ENCODE assay signal across 10 cellular contexts in genomic region chr15:61226313-61227250, GRCh38. TPM values are rescaled to one million over a fixed set of nuclear protein-coding genes. Genes with fewer than 3 reads are reported as not detected.
DNase-seq lines count a peak whose midpoint lies in the region; ATAC-seq and FAIRE-seq lines count a peak whose summit lies in the region.
"Had no signal": no experiment of that assay in that cellular context is flagged by ENCODE, and none has a peak within 500 bp of the region (broad histone marks: within the 10 kb centered on the region; RNA-seq: fewer than 3 reads in every experiment).

No MANE protein-coding gene starts in this region.

- no peaks in the 10 kb centered on the region for H3K9me3 Mint-ChIP-seq in activated T-cell treated with anti-CD3 and anti-CD28 coated beads, Interleukin-2, amount 50 U/mL, for 72 hours
- H3K9me3 Mint-ChIP-seq: CD8-positive, alpha-beta T cell had no signal

- no peak overlapping the region for H3K27ac Mint-ChIP-seq in activated T-cell treated with anti-CD3 and anti-CD28 coated beads, Interleukin-2, amount 50 U/mL, for 72 hours
- H3K27ac Mint-ChIP-seq: CD8-positive, alpha-beta T cell had no signal

- H3K36me3 Mint-ChIP-seq in activated T-cell treated with anti-CD3 and anti-CD28 coated beads, Interleukin-2, amount 50 U/mL, for 72 hours (ENCODE audit: insufficient read depth in 2 of 2) = no peaks in the 10 kb centered on the region
- H3K36me3 Mint-ChIP-seq: CD8-positive, alpha-beta T cell had no signal

- peaks cover 75% of the 10 kb centered on the region for H3K27me3 Mint-ChIP-seq in activated T-cell treated with anti-CD3 and anti-CD28 coated beads, Interleukin-2, amount 50 U/mL, for 72 hours (ENCODE audit: low read depth)

- no peaks in the 10 kb centered on the region for H3K4me1 ChIP-seq in mucosa of stomach (ENCODE audit: control insufficient read depth, insufficient read depth, low read length)

- H3K9me3 ChIP-seq in mucosa of stomach (ENCODE audit: control insufficient read depth, low read length) = no peaks in the 10 kb centered on the region

- no peak for DNase-seq in activated T-cell treated with anti-CD3 and anti-CD28 coated beads, Interleukin-2, amount 50 U/mL, for 72 hours
- DNase-seq in activated T-cell treated with anti-CD3 and anti-CD28 coated beads for 4 hours (no peak), dedifferentiated amniotic fluid mesenchymal stem cell (ENCODE audit: extremely low spot score) (peak; percentile 40), urothelium cell line (ENCODE audit: low spot score) (peak; percentile 51), NCI-H1048 (lab: John Stamatoyannopoulos, UW) (no peak), HuH-7 (ENCODE audit: low spot score) (no peak)
- DNase-seq: CD8-positive, alpha-beta T cell; erythroblast had no signal

- ATAC-seq in activated T-cell treated with anti-CD3 and anti-CD28 coated beads, Interleukin-2, amount 50 U/mL, for 72 hours (replicated peaks in 1 of 2) = no peak
- no peak for ATAC-seq in GM21576 (IDR thresholded peaks at IDR 0.05; ENCODE audit: unreplicated experiment)
- ATAC-seq: CD8-positive, alpha-beta T cell had no signal

- H3K36me3 ChIP-seq in mucosa of stomach (ENCODE audit: control insufficient read depth, insufficient read depth, low read length) = no peaks in the 10 kb centered on the region

- H3K4me3 Mint-ChIP-seq in activated T-cell treated with anti-CD3 and anti-CD28 coated beads, Interleukin-2, amount 50 U/mL, for 72 hours = peak overlapping the region; percentile 81 to 84

- no peak overlapping the region for H3K4me3 ChIP-seq in mucosa of stomach (ENCODE audit: low read length)

- peak; percentile 65 for FAIRE-seq in urothelium cell line (lab: Jason Lieb, UNC)

- H3K27me3 ChIP-seq in mucosa of stomach (ENCODE audit: control insufficient read depth, insufficient read depth, low read length) = peaks cover 32% of the 10 kb centered on the region

- peaks cover 8% of the 10 kb centered on the region for H3K4me1 Mint-ChIP-seq in activated T-cell treated with anti-CD3 and anti-CD28 coated beads, Interleukin-2, amount 50 U/mL, for 72 hours (ENCODE audit: low read depth)

- H3K9ac ChIP-seq in mucosa of stomach (ENCODE audit: low read length) = peak overlapping the region; percentile 55

RNA-seq across cellular contexts. Expression of gene RORA, which starts 2.5 kb away (rescaled TPM):
- total RNA-seq in activated T-cell treated with anti-CD3 and anti-CD28 coated beads, Interleukin-2, amount 50 U/mL, for 72 hours = 10 to 100 TPM; 17.3 to 51.5 TPM

Comparison
In these comparisons a context has a peak if more than half of its experiments do, and no peak if none do; other contexts are left out.
1. DNase-seq: peak in dedifferentiated amniotic fluid mesenchymal stem cell (single experiment) and urothelium cell line (single experiment); none in activated T-cell treated with anti-CD3 and anti-CD28 coated beads, Interleukin-2, amount 50 U/mL, for 72 hours (0 of 2), activated T-cell treated with anti-CD3 and anti-CD28 coated beads for 4 hours (single experiment), NCI-H1048 (single experiment) and HuH-7 (single experiment).